Comparison of ENCODE assay signal across 8 cellular contexts in the genomic region with DNA sequence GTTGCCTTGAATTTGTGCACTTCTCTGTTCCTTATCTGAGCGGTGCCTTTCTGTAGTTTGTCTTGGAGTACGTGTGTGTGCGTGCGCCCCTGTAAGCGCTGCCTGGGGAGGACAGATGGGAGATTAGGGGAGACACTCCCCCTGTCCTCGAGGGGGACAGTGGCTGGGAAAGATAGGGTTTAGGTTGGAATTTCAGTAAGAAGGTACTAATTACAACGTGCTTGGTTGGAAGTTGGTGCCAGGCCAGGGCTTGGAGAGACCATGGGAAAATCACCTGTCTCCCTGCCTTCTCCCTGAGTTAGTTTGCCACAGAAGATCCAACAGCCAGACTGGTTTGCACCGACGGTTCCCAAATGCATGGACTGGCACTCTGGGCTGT.
A peak's percentile ranks its signal among the peaks of the same experiment; 100 is the strongest.
DNase-seq lines count a peak whose midpoint lies in the region; ATAC-seq and TF ChIP-seq lines count a peak whose summit lies in the region.

No MANE protein-coding gene starts in this region.

- intact Hi-C loops in esophagus muscularis mucosa (cut with DNase I): loop anchor here (5.0 kb wide), 2 partner anchors 71 to 674 kb away; a partner anchor contains a TSS

- peaks cover 15 to 30% of the 10 kb centered on the region in 2 experiments for H3K36me3 ChIP-seq in SK-N-SH (replicated peaks in 1 of 2; ENCODE audit: control insufficient read depth in 1 of 2, insufficient read depth in 2 of 2, low read length in 1 of 2)
- H3K36me3 ChIP-seq in esophagus muscularis mucosa: peaks cover 23 to 38% (median 28%) of the 10 kb centered on the region in 4 donors

- peaks cover 6% of the 10 kb centered on the region for H3K36me3 Mint-ChIP-seq in neural crest cell (ENCODE audit: low read depth)

- peaks cover 15% of the 10 kb centered on the region for H3F3A ChIP-seq in SK-N-SH (replicated peaks; ENCODE audit: insufficient read depth)

- no peaks in the 10 kb centered on the region for H3K9me3 ChIP-seq in SK-N-SH
- H3K9me3 ChIP-seq in esophagus muscularis mucosa: no peaks in the 10 kb centered on the region

- H3K27ac Mint-ChIP-seq in neural crest cell (ENCODE audit: unreplicated experiment): peak overlapping the region; percentile 97

- no peaks in the 10 kb centered on the region for H3K9me2 ChIP-seq in SK-N-SH

- TF ChIP-seq CTCF in SK-N-SH (IDR thresholded peaks at IDR 0.05) (no peak), esophagus muscularis mucosa (IDR thresholded peaks at IDR 0.05) (no peak), neural crest cell (conservative IDR thresholded peaks at IDR 0.05) (no peak)

- in situ Hi-C loops in KBM-7 (cut with MboI; ENCODE audit: low pct_unique_long_range_greater_than_20kb, low sequenced_read_pairs): loop anchor here (25.0 kb wide), 2 partner anchors 174 to 674 kb away; no protein-coding TSS in a partner anchor

- CTCF ChIA-PET in SK-N-SH (lab: Yijun Ruan, JAX): interaction anchor here (0.6 to 3.8 kb wide), 12 partner anchors 16 to 759 kb away, joined by 3 to 43 read pairs (median 4); a partner anchor contains a TSS

- no peaks in the 10 kb centered on the region for H3K27me3 ChIP-seq in SK-N-SH (ENCODE audit: insufficient read depth)
- no peaks in the 10 kb centered on the region for H3K27me3 ChIP-seq in esophagus muscularis mucosa

- H2AFZ ChIP-seq in SK-N-SH (ENCODE audit: low read depth): peak overlapping the region; percentile 19; the same call in 1 of the 2 replicates

- no peak for TF ChIP-seq POLR2A in esophagus muscularis mucosa (IDR thresholded peaks at IDR 0.05; ENCODE audit: low read depth)

- peak overlapping the region; percentile 16; the same call in 1 of the 2 replicates for H3K9ac ChIP-seq in SK-N-SH

- ATAC-seq in GM18511 (IDR thresholded peaks at IDR 0.05; ENCODE audit: unreplicated experiment) (peak; percentile 13), HG02678 (IDR thresholded peaks at IDR 0.05; ENCODE audit: unreplicated experiment) (peak; percentile 13)

- H4K20me1 ChIP-seq in SK-N-SH (ENCODE audit: insufficient read depth): no peaks in the 10 kb centered on the region; the same call in 1 of the 2 replicates

- peaks cover 65% of the 10 kb centered on the region for H3K4me1 Mint-ChIP-seq in neural crest cell

- H3K27ac ChIP-seq in SK-N-SH (ENCODE audit: low read depth in 2 of 2, low read length in 1 of 2) (peak overlapping the region; percentile 7 to 97; a peak in 3 of 4 replicates), esophagus muscularis mucosa (replicated peaks in 1 of 4) (peak overlapping the region; percentile 80 to 89 (median 86))

- no peaks in the 10 kb centered on the region for H3K9me3 Mint-ChIP-seq in neural crest cell

- H3K4me3 Mint-ChIP-seq in neural crest cell: peak overlapping the region; percentile 87

- H3K4me1 ChIP-seq in SK-N-SH (ENCODE audit: control insufficient read depth in 1 of 2, insufficient read depth in 2 of 2, low read depth in 1 of 2, low read length in 1 of 2): peaks cover 7 to 17% of the 10 kb centered on the region in 2 experiments; a peak in 3 of 4 replicates
- peaks cover 60 to 97% (median 95%) of the 10 kb centered on the region in 4 donors for H3K4me1 ChIP-seq in esophagus muscularis mucosa

- POLR2A ChIA-PET in SK-N-SH (lab: Yijun Ruan, JAX): interaction anchor here (1.0 to 1.1 kb wide), 3 partner anchors 667 to 719 kb away, joined by 3 to 5 read pairs (median 3); no protein-coding TSS in a partner anchor

- no peaks in the 10 kb centered on the region for H3K79me2 ChIP-seq in SK-N-SH (ENCODE audit: insufficient read depth)

- H3K27me3 Mint-ChIP-seq in neural crest cell (ENCODE audit: low read depth): no peaks in the 10 kb centered on the region

- no peak for TF ChIP-seq RAD21 in SK-N-SH (IDR thresholded peaks at IDR 0.05; ENCODE audit: low read length)

- no peak for TF ChIP-seq EP300 in SK-N-SH (IDR thresholded peaks at IDR 0.05; ENCODE audit: borderline replicate concordance in 1 of 2, low read depth in 1 of 2, low read length in 1 of 2)
- TF ChIP-seq EP300 in esophagus muscularis mucosa (IDR thresholded peaks at IDR 0.05): no peak

- DNase-seq in SK-N-SH (peak; percentile 58), esophagus muscularis mucosa (ENCODE audit: extremely low spot score) (no peak), neural crest cell (ENCODE audit: low read depth, low spot score) (no peak), MV-4-11 (lab: John Stamatoyannopoulos, UW) (no peak), SKM-1 treated with dmso at 0.1 percent for 144 hours (lab: John Stamatoyannopoulos, UW; ENCODE audit: unreplicated experiment) (no peak), KBM-7 (no peak)

- peak overlapping the region; percentile 81 for H3K4me2 ChIP-seq in SK-N-SH

- 15% methylated on average over 9 of the region's 9 CpGs for WGBS in SK-N-SH (ENCODE audit: low lambda C conversion rate)
- WGBS in esophagus muscularis mucosa: 13% methylated on average over 9 of the region's 9 CpGs

- H3K4me3 ChIP-seq in SK-N-SH (ENCODE audit: low read depth in 2 of 2, low read length in 1 of 2) (peak overlapping the region; percentile 57 to 59), esophagus muscularis mucosa (peak overlapping the region; percentile 54 to 62 (median 56))

TF ChIP-seq in SK-N-SH, 30 proteins besides CTCF, POLR2A, EP300 and RAD21:
- TF ChIP-seq RCOR1 (IDR thresholded peaks at IDR 0.05; ENCODE audit: low read length): 0 out of 2 replicates have a peak, but pooled peaks have one; percentile 3
- peak; percentile 74 for TF ChIP-seq GATA2 (CRISPR knock-in tag; IDR thresholded peaks at IDR 0.05)
- TF ChIP-seq, protein P1, sequence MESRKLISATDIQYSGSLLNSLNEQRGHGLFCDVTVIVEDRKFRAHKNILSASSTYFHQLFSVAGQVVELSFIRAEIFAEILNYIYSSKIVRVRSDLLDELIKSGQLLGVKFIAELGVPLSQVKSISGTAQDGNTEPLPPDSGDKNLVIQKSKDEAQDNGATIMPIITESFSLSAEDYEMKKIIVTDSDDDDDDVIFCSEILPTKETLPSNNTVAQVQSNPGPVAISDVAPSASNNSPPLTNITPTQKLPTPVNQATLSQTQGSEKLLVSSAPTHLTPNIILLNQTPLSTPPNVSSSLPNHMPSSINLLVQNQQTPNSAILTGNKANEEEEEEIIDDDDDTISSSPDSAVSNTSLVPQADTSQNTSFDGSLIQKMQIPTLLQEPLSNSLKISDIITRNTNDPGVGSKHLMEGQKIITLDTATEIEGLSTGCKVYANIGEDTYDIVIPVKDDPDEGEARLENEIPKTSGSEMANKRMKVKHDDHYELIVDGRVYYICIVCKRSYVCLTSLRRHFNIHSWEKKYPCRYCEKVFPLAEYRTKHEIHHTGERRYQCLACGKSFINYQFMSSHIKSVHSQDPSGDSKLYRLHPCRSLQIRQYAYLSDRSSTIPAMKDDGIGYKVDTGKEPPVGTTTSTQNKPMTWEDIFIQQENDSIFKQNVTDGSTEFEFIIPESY (IDR thresholded peaks at IDR 0.05; ENCODE audit: borderline replicate concordance, low read depth): no peak
